28 cellular contexts compared by ENCODE assay signal in genomic region chr21:32018381-32018780, GRCh38.
"Had no signal": no experiment of that assay in that cellular context is flagged by ENCODE, and none has a peak within 500 bp of the region (broad histone marks: within the 10 kb centered on the region; RNA-seq: fewer than 3 reads in every experiment).

No MANE protein-coding gene starts in this region.

- ATAC-seq: effector memory CD8-positive, alpha-beta T cell; esophagus mucosa; foreskin keratinocyte; gastrocnemius medialis; gastroesophageal sphincter; heart left ventricle; heart right ventricle had no signal

- H3K36me3 ChIP-seq: colonic mucosa, esophagus muscularis mucosa, esophagus squamous epithelium, gastrocnemius medialis, gastroesophageal sphincter, heart left ventricle, heart right ventricle had no signal

- H3K9me3 ChIP-seq: colonic mucosa, esophagus muscularis mucosa, esophagus squamous epithelium, gastrocnemius medialis, gastroesophageal sphincter, heart left ventricle, heart right ventricle had no signal

- H3K4me3 ChIP-seq: colonic mucosa, coronary artery, dorsolateral prefrontal cortex, esophagus muscularis mucosa, esophagus squamous epithelium, gastrocnemius medialis, gastroesophageal sphincter, heart left ventricle, heart right ventricle had no signal

- H3K27ac ChIP-seq: colonic mucosa, coronary artery, dorsolateral prefrontal cortex, epithelial cell of prostate, esophagus muscularis mucosa, esophagus squamous epithelium, foreskin keratinocyte, gastrocnemius medialis, gastroesophageal sphincter, heart left ventricle, heart right ventricle had no signal

- DNase-seq: colonic mucosa; cortex of kidney; dermis blood vessel endothelial cell; dorsolateral prefrontal cortex; effector CD4-positive, alpha-beta T cell; effector CD8-positive, alpha-beta T cell; effector memory CD4-positive, alpha-beta T cell; effector memory CD8-positive, alpha-beta T cell; endodermal cell; erythroblast; esophagus squamous epithelium; foreskin fibroblast; foreskin keratinocyte; foreskin melanocyte; gastrocnemius medialis; glutamatergic neuron; head of caudate nucleus; heart left ventricle; heart right ventricle had no signal

- H3K4me1 ChIP-seq: colonic mucosa, foreskin keratinocyte, gastrocnemius medialis had no signal

- H3K27me3 ChIP-seq: colonic mucosa, dorsolateral prefrontal cortex, esophagus muscularis mucosa, esophagus squamous epithelium, gastrocnemius medialis, gastroesophageal sphincter, heart left ventricle, heart right ventricle had no signal

- FAIRE-seq: colon, endometrium, endothelial cell of umbilical vein, frontal cortex had no signal
